ENCODE assay signal across 15 cellular contexts in the genomic region with DNA sequence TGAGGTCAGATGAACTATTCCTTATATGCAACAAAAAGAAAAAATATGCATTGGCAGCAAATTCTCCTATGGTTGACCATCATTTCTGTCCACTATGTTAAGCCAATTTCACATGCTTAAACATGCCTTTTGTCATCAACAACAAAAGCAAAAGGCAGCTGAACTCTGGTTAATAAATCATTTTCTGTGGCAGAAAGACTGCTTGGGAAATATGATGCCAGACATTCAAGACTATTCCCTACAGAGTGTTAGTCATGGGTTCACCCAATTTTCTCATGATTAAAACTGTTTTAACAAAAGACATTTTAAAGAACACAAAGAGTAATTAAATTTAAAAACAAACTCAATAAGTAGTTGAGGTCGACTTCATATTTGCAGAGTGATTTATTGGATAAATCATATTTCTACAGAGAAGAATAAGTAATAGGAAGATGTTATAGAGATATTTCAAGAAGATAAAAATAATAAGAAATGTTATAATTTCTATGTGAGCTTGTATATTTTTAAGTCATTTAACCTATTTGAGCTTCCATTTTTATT.
"Had no signal": no experiment of that assay in that cellular context is flagged by ENCODE, and none has a peak within 500 bp of the region (broad histone marks: within the 10 kb centered on the region; RNA-seq: fewer than 3 reads in every experiment).

No MANE protein-coding gene starts in this region.

- H3K4me3 Mint-ChIP-seq: activated naive CD8-positive, alpha-beta T cell treated with anti-CD3 and anti-CD28 coated beads, Interleukin-2, amount 10 ng/mL, durations not matched to agents 7 days and 5 days; naive B cell had no signal

- DNase-seq: activated CD4-positive, CD25-positive, alpha-beta regulatory T cell treated with anti-CD3 and anti-CD28 coated beads, Interleukin-2, amount 50 U/mL, for 72 hours; activated naive CD4-positive, alpha-beta T cell; activated naive CD8-positive, alpha-beta T cell treated with anti-CD3 and anti-CD28 coated beads, Interleukin-2, amount 10 ng/mL, durations not matched to agents 7 days and 5 days; activated T-cell treated with anti-CD3 and anti-CD28 coated beads for 4 hours; dorsolateral prefrontal cortex; hippocampal formation; left lung; mammary epithelial cell; naive B cell; ovary; stimulated activated CD4-positive, alpha-beta T cell treated with anti-CD3 and anti-CD28 coated beads, Interleukin-12 subunit alpha, Interleukin-12 subunit beta, amount 100 ng/mL, for 4 hours; stimulated activated CD4-positive, alpha-beta T cell treated with anti-CD3 and anti-CD28 coated beads, Interleukin-2, amount 100 ng/mL, for 24 hours; T1000 had no signal

- H3K36me3 Mint-ChIP-seq: activated naive CD8-positive, alpha-beta T cell treated with anti-CD3 and anti-CD28 coated beads, Interleukin-2, amount 10 ng/mL, durations not matched to agents 7 days and 5 days; naive B cell had no signal

- FAIRE-seq: keratinocyte had no signal

- H3K27me3 Mint-ChIP-seq: activated naive CD8-positive, alpha-beta T cell treated with anti-CD3 and anti-CD28 coated beads, Interleukin-2, amount 10 ng/mL, durations not matched to agents 7 days and 5 days; naive B cell had no signal

- H3K27ac Mint-ChIP-seq: activated naive CD8-positive, alpha-beta T cell treated with anti-CD3 and anti-CD28 coated beads, Interleukin-2, amount 10 ng/mL, durations not matched to agents 7 days and 5 days; naive B cell had no signal

- H3K9me3 ChIP-seq: ovary had no signal

- H3K27ac ChIP-seq: dorsolateral prefrontal cortex, left lung, ovary had no signal

- H3K4me1 ChIP-seq: left lung had no signal

- H3K4me3 ChIP-seq: dorsolateral prefrontal cortex, left lung, ovary had no signal

- H3K4me1 Mint-ChIP-seq: activated naive CD8-positive, alpha-beta T cell treated with anti-CD3 and anti-CD28 coated beads, Interleukin-2, amount 10 ng/mL, durations not matched to agents 7 days and 5 days; naive B cell had no signal

- ATAC-seq: esophagus mucosa, left lung had no signal
